ENCODE assay signal across 8 cellular contexts in genomic region chr12:112107306-112107705, GRCh38. TPM values are rescaled to one million over a fixed set of nuclear protein-coding genes. Genes with fewer than 3 reads are reported as not detected.
DNase-seq lines count a peak whose midpoint lies in the region; ATAC-seq and TF ChIP-seq lines count a peak whose summit lies in the region.

No MANE protein-coding gene starts in this region.

- peaks cover 42% of the 10 kb centered on the region for H4K20me1 ChIP-seq in OCI-LY3 (ENCODE audit: insufficient read depth, low read length)
- peaks cover 40% of the 10 kb centered on the region for H4K20me1 ChIP-seq in osteoblast (ENCODE audit: insufficient read depth, low read length)

- no peak for ATAC-seq in HG02798 (IDR thresholded peaks at IDR 0.05; ENCODE audit: poor library complexity, unreplicated experiment)
- no peak for ATAC-seq in GM18861 (IDR thresholded peaks at IDR 0.05; ENCODE audit: unreplicated experiment)

- H3K27me3 ChIP-seq in Caco-2 (replicated peaks; ENCODE audit: control insufficient read depth, insufficient read depth, low read length): no peaks in the 10 kb centered on the region
- H3K27me3 ChIP-seq in OCI-LY3 (ENCODE audit: low read depth, low read length): no peaks in the 10 kb centered on the region
- H3K27me3 ChIP-seq in endocrine pancreas (ENCODE audit: control insufficient read depth, insufficient read depth, low read length): no peaks in the 10 kb centered on the region
- no peaks in the 10 kb centered on the region for H3K27me3 ChIP-seq in osteoblast (ENCODE audit: insufficient read depth, low read length)

- H3K9me3 ChIP-seq in Caco-2 (no peaks in the 10 kb centered on the region), OCI-LY3 (ENCODE audit: insufficient read depth, low read length) (no peaks in the 10 kb centered on the region), endocrine pancreas (ENCODE audit: control insufficient read depth, low read length) (no peaks in the 10 kb centered on the region), osteoblast (ENCODE audit: low read depth, low read length) (no peaks in the 10 kb centered on the region)

- CTCF ChIA-PET in Caco-2 (lab: Charles Lee): no interaction called here

- H3K79me2 ChIP-seq in OCI-LY3 (ENCODE audit: low read length) (peaks cover 68% of the 10 kb centered on the region), osteoblast (ENCODE audit: insufficient read depth, low read length) (peaks cover 67% of the 10 kb centered on the region)

- 0 out of 2 replicates have a peak, but pooled peaks cover 1% of the 10 kb centered on the region for H3K36me3 ChIP-seq in Caco-2 (ENCODE audit: control insufficient read depth, insufficient read depth, low read length)
- peaks cover 30% of the 10 kb centered on the region for H3K36me3 ChIP-seq in OCI-LY3 (replicated peaks; ENCODE audit: low read depth, low read length)
- no peaks in the 10 kb centered on the region for H3K36me3 ChIP-seq in endocrine pancreas (ENCODE audit: control insufficient read depth, insufficient read depth, low read length)
- H3K36me3 ChIP-seq in osteoblast (ENCODE audit: insufficient read depth, low read length): peaks cover 3% of the 10 kb centered on the region

- intact Hi-C loops in Caco-2 (cut with micrococcal nuclease; ENCODE audit: unreplicated experiment): no loop called here

- DNase-seq in Caco-2: no peak
- DNase-seq in osteoblast (ENCODE audit: insufficient read length, low spot score, missing footprints): no peak
- DNase-seq in EL: no peak
- DNase-seq in mesenteric fat pad (ENCODE audit: low spot score): no peak

- TF ChIP-seq CTCF in Caco-2 (IDR thresholded peaks at IDR 0.05; ENCODE audit: insufficient read depth in 1 of 2, low read depth in 1 of 2, low read length in 1 of 2, severe bottlenecking in 1 of 2, unreplicated experiment in 1 of 2) (no peak), OCI-LY3 (IDR thresholded peaks at IDR 0.05; ENCODE audit: low read depth, low read length) (no peak), osteoblast (IDR thresholded peaks at IDR 0.05; ENCODE audit: extremely low read depth, low read depth, low read length) (no peak)

- H3K36me3 Mint-ChIP-seq in Caco-2 (ENCODE audit: insufficient read depth, unreplicated experiment): peaks cover 55% of the 10 kb centered on the region

- H3K9me3 Mint-ChIP-seq in Caco-2 (ENCODE audit: unreplicated experiment): no peaks in the 10 kb centered on the region

- POLR2A ChIA-PET in Caco-2 (lab: Charles Lee): interaction anchor here (0.6 to 1.0 kb wide), 2 partner anchors 16 to 20 kb away, joined by 3 to 7 read pairs; no protein-coding TSS in a partner anchor

- H3K4me3 ChIP-seq in Caco-2 (ENCODE audit: low read depth, low read length) (peak overlapping the region; percentile 66), OCI-LY3 (ENCODE audit: low read length) (peak overlapping the region; percentile 82), endocrine pancreas (ENCODE audit: control insufficient read depth, insufficient read depth, low read length) (peak overlapping the region; percentile 88), osteoblast (ENCODE audit: insufficient read depth, low read length) (peak overlapping the region; percentile 88)

- H3K4me1 Mint-ChIP-seq in Caco-2 (ENCODE audit: low read depth, unreplicated experiment): peaks cover 11% of the 10 kb centered on the region

- H3K9ac ChIP-seq in OCI-LY3 (ENCODE audit: low read length) (peak overlapping the region; percentile 100), endocrine pancreas (ENCODE audit: control insufficient read depth, insufficient read depth, low read length) (no peak overlapping the region)

- H3K4me3 Mint-ChIP-seq in Caco-2 (ENCODE audit: unreplicated experiment): peak overlapping the region; percentile 91

- H2AFZ ChIP-seq in OCI-LY3 (ENCODE audit: low read depth, low read length) (no peak overlapping the region), osteoblast (ENCODE audit: low read length) (no peak overlapping the region)

- H3K27me3 Mint-ChIP-seq in Caco-2 (ENCODE audit: insufficient read depth, unreplicated experiment): no peaks in the 10 kb centered on the region

- H3K27ac Mint-ChIP-seq in Caco-2 (ENCODE audit: unreplicated experiment): peak overlapping the region; percentile 94

- no TSS peak for BruUV-seq in Caco-2 (replicated peaks; lab: Mats Ljungman, UMichigan)

- H3K4me2 ChIP-seq in OCI-LY3 (ENCODE audit: low read length) (peak overlapping the region; percentile 94), osteoblast (ENCODE audit: insufficient read depth, low read length) (peak overlapping the region; percentile 98)

- H3K27ac ChIP-seq in OCI-LY3 (ENCODE audit: low read length) (peak overlapping the region; percentile 93), osteoblast (ENCODE audit: low read depth, low read length) (peak overlapping the region; percentile 93)

- H3K4me1 ChIP-seq in Caco-2: peaks cover 13% of the 10 kb centered on the region
- H3K4me1 ChIP-seq in OCI-LY3 (ENCODE audit: low read length): peaks cover 39% of the 10 kb centered on the region
- peaks cover 9% of the 10 kb centered on the region for H3K4me1 ChIP-seq in endocrine pancreas (ENCODE audit: control insufficient read depth, insufficient read depth, low read length)
- peaks cover 15% of the 10 kb centered on the region for H3K4me1 ChIP-seq in osteoblast (ENCODE audit: insufficient read depth, low read length)

RNA-seq across cellular contexts. Expression of gene NAA25, which starts 1.3 kb away (rescaled TPM):
- total RNA-seq in Caco-2 (2022) (41.0 and 42.3 TPM in 2 replicates), osteoblast (20.0 and 20.6 TPM in 2 replicates), mesenteric fat pad (31.6 TPM)

RNA-seq across cellular contexts. Expression of gene TRAFD1, which starts 18.1 kb away (rescaled TPM):
- total RNA-seq in Caco-2 (2022) (25.5 and 26.5 TPM in 2 replicates), osteoblast (39.8 and 40.5 TPM in 2 replicates), mesenteric fat pad (17.4 TPM)
